Comparison of ENCODE assay signal across 8 cellular contexts in genomic region chr2:203804070-203804469, GRCh38.
DNase-seq lines count a peak whose midpoint lies in the region; ATAC-seq and TF ChIP-seq lines count a peak whose summit lies in the region.

No MANE protein-coding gene starts in this region.

- peak overlapping the region; percentile 30 for H3K4me3 Mint-ChIP-seq in CD4-positive, alpha-beta T cell

- peaks cover 72% of the 10 kb centered on the region for H3K4me1 Mint-ChIP-seq in CD4-positive, alpha-beta T cell (ENCODE audit: low read depth)

- POLR2A ChIA-PET in CD4-positive, alpha-beta T cell (lab: Charles Lee): interaction anchor here (0.7 to 3.8 kb wide), 12 partner anchors 11 to 319 kb away, joined by 3 to 19 read pairs (median 3); no protein-coding TSS in a partner anchor

- peaks cover 8% of the 10 kb centered on the region for H3K9me3 ChIP-seq in CD4-positive, alpha-beta T cell (ENCODE audit: control insufficient read depth, low read length)

- peaks cover 8% of the 10 kb centered on the region for H3K9me3 Mint-ChIP-seq in CD4-positive, alpha-beta T cell

- H3K27ac Mint-ChIP-seq in CD4-positive, alpha-beta T cell: peak overlapping the region; percentile 57

- no peak for TF ChIP-seq CTCF in CD4-positive, alpha-beta T cell (IDR thresholded peaks at IDR 0.05)
- no peak for TF ChIP-seq CTCF in choroid plexus epithelial cell (conservative IDR thresholded peaks at IDR 0.05; ENCODE audit: low read depth, low read length)
- TF ChIP-seq CTCF in retinal pigment epithelial cell (conservative IDR thresholded peaks at IDR 0.05; ENCODE audit: low read depth, low read length): no peak

- no peak overlapping the region for H3K4me3 ChIP-seq in choroid plexus epithelial cell (ENCODE audit: low read depth, low read length)
- H3K4me3 ChIP-seq in retinal pigment epithelial cell (ENCODE audit: low read length): no peak overlapping the region

- no peaks in the 10 kb centered on the region for H3K27me3 Mint-ChIP-seq in CD4-positive, alpha-beta T cell

- ATAC-seq in CD4-positive, alpha-beta T cell (ENCODE audit: poor library complexity): peak; percentile 75
- ATAC-seq in SK-N-SH treated with all-trans-retinoic acid at 6 μM for 48 hours: peak; percentile 63
- no peak for ATAC-seq in HG02973 (IDR thresholded peaks at IDR 0.05; ENCODE audit: unreplicated experiment)
- no peak for ATAC-seq in GM21367 (IDR thresholded peaks at IDR 0.05; ENCODE audit: unreplicated experiment)
- ATAC-seq in HG02588 (IDR thresholded peaks at IDR 0.05; ENCODE audit: unreplicated experiment): no peak

- CTCF ChIA-PET in CD4-positive, alpha-beta T cell (lab: Charles Lee): interaction anchor here (0.9 to 1.1 kb wide), 3 partner anchors 37 to 99 kb away, joined by 3 read pairs; no protein-coding TSS in a partner anchor

- no peak overlapping the region for H3K27ac ChIP-seq in CD4-positive, alpha-beta T cell (ENCODE audit: low read depth, low read length)

- H3K36me3 Mint-ChIP-seq in CD4-positive, alpha-beta T cell (ENCODE audit: low read depth): peaks cover 5% of the 10 kb centered on the region

- DNase-seq in CD4-positive, alpha-beta T cell: peak in 1 of 10 experiments; percentile 11
- DNase-seq in choroid plexus epithelial cell (ENCODE audit: low read depth) (peak; percentile 100), retinal pigment epithelial cell (ENCODE audit: low read depth) (peak; percentile 98), NCI-H82 (lab: John Stamatoyannopoulos, UW) (no peak)

- no peaks in the 10 kb centered on the region for H3K27me3 ChIP-seq in CD4-positive, alpha-beta T cell (ENCODE audit: control insufficient read depth, insufficient read depth, low read length)

- intact Hi-C loops in CD4-positive, alpha-beta T cell (cut with DNase I, micrococcal nuclease): loop anchor here in 1 of 2 experiments (5.0 kb wide), 2 partner anchors 62 to 92 kb away; no protein-coding TSS in a partner anchor

TF ChIP-seq in SK-N-SH treated with all-trans-retinoic acid at 6 μM for 48 hours, 23 proteins besides CTCF, POLR2A, EP300 and RAD21:
- TF ChIP-seq TCF4 (CRISPR knock-in tag; IDR thresholded peaks at IDR 0.05; ENCODE audit: borderline replicate concordance) (no peak), POU6F1 (CRISPR knock-in tag; IDR thresholded peaks at IDR 0.05; ENCODE audit: borderline replicate concordance, low read depth) (peak; percentile 43; the same call in 1 of the 2 replicates)

Comparison
In these comparisons a context has a peak if more than half of its experiments do, and no peak if none do; other contexts are left out.
1. ATAC-seq: peak in CD4-positive, alpha-beta T cell (single experiment) and SK-N-SH treated with all-trans-retinoic acid at 6 μM for 48 hours (single experiment); none in HG02973 (single experiment), GM21367 (single experiment) and HG02588 (single experiment).